In genomic region chr9:97500765-97501176, GRCh38 we compare ENCODE assay signal across 9 cellular contexts. TPM values are rescaled to one million over a fixed set of nuclear protein-coding genes. Genes with fewer than 3 reads are reported as not detected.
DNase-seq lines count a peak whose midpoint lies in the region; ATAC-seq and TF ChIP-seq lines count a peak whose summit lies in the region.
"Had no signal": no experiment of that assay in that cellular context is flagged by ENCODE, and none has a peak within 500 bp of the region (broad histone marks: within the 10 kb centered on the region; RNA-seq: fewer than 3 reads in every experiment).

No MANE protein-coding gene starts in this region.

- DNase-seq in SK-N-SH: no peak
- no peak for DNase-seq in stomach
- no peak for DNase-seq in activated CD8-positive, alpha-beta memory T cell treated with anti-CD3 and anti-CD28 coated beads, Interleukin-2, amount 50 U/mL, for 48 hours
- no peak for DNase-seq in iPS-NIHi7 (ENCODE audit: extremely low spot score)

- peaks cover 5% of the 10 kb centered on the region for H3F3A ChIP-seq in SK-N-SH (replicated peaks; ENCODE audit: insufficient read depth)

- TF ChIP-seq POLR2A in stomach (IDR thresholded peaks at IDR 0.05): no peak

- POLR2A ChIA-PET in SK-N-SH (lab: Yijun Ruan, JAX): interaction anchor here (0.6 to 3.5 kb wide), 7 partner anchors 12 to 133 kb away, joined by 3 to 27 read pairs (median 7); partner anchors contain the start of genes NCBP1 and TSTD2

- no peaks in the 10 kb centered on the region for H3K9me3 Mint-ChIP-seq in activated T-helper 17 cell treated with anti-CD3 and anti-CD28 coated beads, Interleukin-2, amount 50 U/mL, for 72 hours

- H3K9me2 ChIP-seq in SK-N-SH: no peaks in the 10 kb centered on the region

- no peaks in the 10 kb centered on the region for H3K79me2 ChIP-seq in SK-N-SH (ENCODE audit: insufficient read depth)

- H3K27me3 ChIP-seq in SK-N-SH (ENCODE audit: insufficient read depth) (peaks cover 44% of the 10 kb centered on the region), iPS-20b (ENCODE audit: insufficient read depth, low read length) (peaks cover 68% of the 10 kb centered on the region), stomach (peaks cover 0 to 18% (median 18%) of the 10 kb centered on the region in 3 donors)

- H3K27ac ChIP-seq in SK-N-SH (ENCODE audit: low read depth in 2 of 2, low read length in 1 of 2) (peak overlapping the region in 1 of 2 experiments; percentile 65; a peak in 2 of 4 replicates), iPS-20b (ENCODE audit: low read length) (no peak overlapping the region), stomach (peak overlapping the region in 4 of 5 donors; percentile 55 to 92 (median 78))

- CTCF ChIA-PET in SK-N-SH (lab: Yijun Ruan, JAX): interaction anchor here (0.6 to 8.5 kb wide), 17 partner anchors 9 to 133 kb away, joined by 3 to 153 read pairs (median 6); partner anchors contain the start of genes NCBP1 and TSTD2

- intact Hi-C loops in stomach (cut with DNase I; ENCODE audit: low total_unique reads): no loop called here

- H3K36me3 ChIP-seq in SK-N-SH (replicated peaks in 1 of 2; ENCODE audit: control insufficient read depth in 1 of 2, insufficient read depth in 2 of 2, low read length in 1 of 2) (no peaks in the 10 kb centered on the region), iPS-20b (ENCODE audit: insufficient read depth, low read depth, low read length) (no peaks in the 10 kb centered on the region), stomach (peaks cover 0 to 13% (median 12%) of the 10 kb centered on the region in 4 donors)

- no peak overlapping the region for H3K27ac Mint-ChIP-seq in activated T-helper 17 cell treated with anti-CD3 and anti-CD28 coated beads, Interleukin-2, amount 50 U/mL, for 72 hours

- H3K4me3 Mint-ChIP-seq in activated T-helper 17 cell treated with anti-CD3 and anti-CD28 coated beads, Interleukin-2, amount 50 U/mL, for 72 hours: peak overlapping the region; percentile 55

- no peak overlapping the region for H2AFZ ChIP-seq in SK-N-SH (ENCODE audit: low read depth)

- peaks cover 16% of the 10 kb centered on the region for H3K36me3 Mint-ChIP-seq in activated T-helper 17 cell treated with anti-CD3 and anti-CD28 coated beads, Interleukin-2, amount 50 U/mL, for 72 hours (ENCODE audit: low read depth)

- no peak for ATAC-seq in SK-N-SH treated with all-trans-retinoic acid at 6 μM for 48 hours
- no peak for ATAC-seq in activated T-helper 17 cell treated with anti-CD3 and anti-CD28 coated beads, Interleukin-2, amount 50 U/mL, for 72 hours (replicated peaks)
- ATAC-seq in GM21723 (IDR thresholded peaks at IDR 0.05; ENCODE audit: unreplicated experiment): no peak

- H3K4me1 Mint-ChIP-seq in activated T-helper 17 cell treated with anti-CD3 and anti-CD28 coated beads, Interleukin-2, amount 50 U/mL, for 72 hours: peaks cover 8% of the 10 kb centered on the region

- H3K27me3 Mint-ChIP-seq in activated T-helper 17 cell treated with anti-CD3 and anti-CD28 coated beads, Interleukin-2, amount 50 U/mL, for 72 hours: peaks cover 34% of the 10 kb centered on the region

- H3K9me3 ChIP-seq in SK-N-SH: no peaks in the 10 kb centered on the region
- no peaks in the 10 kb centered on the region for H3K9me3 ChIP-seq in iPS-20b (ENCODE audit: insufficient read depth, low read depth, low read length)
- no peaks in the 10 kb centered on the region for H3K9me3 ChIP-seq in stomach

- H3K9ac ChIP-seq in SK-N-SH (no peak overlapping the region), iPS-20b (ENCODE audit: low read depth, low read length) (no peak overlapping the region)

- WGBS in SK-N-SH (ENCODE audit: low lambda C conversion rate): 52% methylated on average over 6 of the region's 6 CpGs
- 16 to 23% (median 20%) methylated on average over 6 of the region's 6 CpGs for WGBS in stomach, 5 donors

- peak overlapping the region; percentile 44 to 64 for H3K4me3 ChIP-seq in SK-N-SH (ENCODE audit: low read depth in 2 of 2, low read length in 1 of 2)
- peak overlapping the region; percentile 65 for H3K4me3 ChIP-seq in iPS-20b (ENCODE audit: low read length)
- H3K4me3 ChIP-seq in stomach: peak overlapping the region; percentile 66 to 87 (median 84)

- TF ChIP-seq RAD21 in SK-N-SH (IDR thresholded peaks at IDR 0.05; ENCODE audit: low read length): no peak

- TF ChIP-seq CTCF in SK-N-SH (IDR thresholded peaks at IDR 0.05) (no peak), stomach (IDR thresholded peaks at IDR 0.05) (no peak)

- H3K4me1 ChIP-seq in SK-N-SH (ENCODE audit: control insufficient read depth in 1 of 2, insufficient read depth in 2 of 2, low read depth in 1 of 2, low read length in 1 of 2) (peaks cover 0 to 23% of the 10 kb centered on the region in 2 experiments; a peak in 2 of 4 replicates), iPS-20b (ENCODE audit: insufficient read depth, low read length) (no peaks in the 10 kb centered on the region; the same call in 1 of the 2 replicates), stomach (peaks cover 22 to 55% (median 38%) of the 10 kb centered on the region in 4 donors)

- H4K20me1 ChIP-seq in SK-N-SH (ENCODE audit: insufficient read depth): no peaks in the 10 kb centered on the region

- H3K4me2 ChIP-seq in SK-N-SH: 0 out of 2 replicates have a peak overlapping the region, but pooled peaks have one; percentile 37

- TF ChIP-seq EP300 in SK-N-SH (IDR thresholded peaks at IDR 0.05; ENCODE audit: borderline replicate concordance in 1 of 2, low read depth in 1 of 2, low read length in 1 of 2): no peak
- no peak for TF ChIP-seq EP300 in stomach (IDR thresholded peaks at IDR 0.05)

TF ChIP-seq in SK-N-SH, 30 proteins besides CTCF, POLR2A, EP300 and RAD21 (continues in another document):
- TF ChIP-seq REST (IDR thresholded peaks at IDR 0.05; ENCODE audit: low read depth, low read length): no peak
- no peak for TF ChIP-seq RFX5 (IDR thresholded peaks at IDR 0.05; ENCODE audit: low read length)
- no peak for TF ChIP-seq MAX (IDR thresholded peaks at IDR 0.05; ENCODE audit: low read depth)

TF ChIP-seq in SK-N-SH treated with all-trans-retinoic acid at 6 μM for 48 hours, 23 proteins besides CTCF, POLR2A, EP300 and RAD21:
- TF ChIP-seq PATZ1 (CRISPR knock-in tag; IDR thresholded peaks at IDR 0.05; ENCODE audit: borderline replicate concordance): no peak
- no peak for TF ChIP-seq BACH2 (CRISPR knock-in tag; IDR thresholded peaks at IDR 0.05; ENCODE audit: borderline replicate concordance)
- no peak for TF ChIP-seq CREB5 (CRISPR knock-in tag; IDR thresholded peaks at IDR 0.05; ENCODE audit: low read depth)
- TF ChIP-seq ZNF8 (CRISPR knock-in tag; IDR thresholded peaks at IDR 0.05): no peak
- TF ChIP-seq RARB (CRISPR knock-in tag; IDR thresholded peaks at IDR 0.05): no peak
- no peak for TF ChIP-seq CSRNP3 (CRISPR knock-in tag; IDR thresholded peaks at IDR 0.05)
- no peak for TF ChIP-seq ZNF565 (CRISPR knock-in tag; conservative IDR thresholded peaks at IDR 0.05; ENCODE audit: low read depth)
- no peak for TF ChIP-seq ARNTL (CRISPR knock-in tag; IDR thresholded peaks at IDR 0.05; ENCODE audit: borderline replicate concordance, low read depth)

RNA-seq across cellular contexts. Expression of gene TMOD1, which starts 0.7 kb away (rescaled TPM):
- 0.54 and 1.6 TPM in 2 replicates for polyA plus RNA-seq in SK-N-SH (2012; rRNA removed)
- polyA plus RNA-seq in SK-N-SH (2012; cell fraction: cytosol; rRNA removed): 3.8 and 5.6 TPM in 2 replicates
- polyA plus RNA-seq in SK-N-SH (2012; cell fraction: nucleus; rRNA removed): 1.1 and 1.2 TPM in 2 replicates
- total RNA-seq in activated T-helper 17 cell treated with anti-CD3 and anti-CD28 coated beads, Interleukin-2, amount 50 U/mL, for 72 hours: 1 to 10 TPM; 2.0 to 2.5 TPM
- total RNA-seq in stomach: 10 to 100 TPM in 2 of 5 donors, 1 to 10 TPM in 3; 4.6 to 34.8 (median 9.6) TPM
- 10 to 100 TPM in 2 of 3 donors, 1 to 10 TPM in 1; 4.9 to 13.0 (median 12.8) TPM for polyA plus RNA-seq in stomach
- total RNA-seq: LHCN-M2 had no signal
